ENCODE assay signal across 17 cellular contexts in genomic region chr2:63819256-63819655, GRCh38. TPM values are rescaled to one million over a fixed set of nuclear protein-coding genes. Genes with fewer than 3 reads are reported as not detected.
DNase-seq lines count a peak whose midpoint lies in the region; ATAC-seq and TF ChIP-seq lines count a peak whose summit lies in the region.
"Had no signal": no experiment of that assay in that cellular context is flagged by ENCODE, and none has a peak within 500 bp of the region (broad histone marks: within the 10 kb centered on the region; RNA-seq: fewer than 3 reads in every experiment).

No MANE protein-coding gene starts in this region.

- H3K36me3 ChIP-seq in right atrium auricular region (no peaks in the 10 kb centered on the region), gastrocnemius medialis (no peaks in the 10 kb centered on the region)
- H3K36me3 ChIP-seq: SJSA1 had no signal

- H3K4me3 ChIP-seq in right atrium auricular region (no peak overlapping the region), gastrocnemius medialis (no peak overlapping the region)
- H3K4me3 ChIP-seq: mucosa of descending colon, SJSA1 had no signal

- H3K27ac ChIP-seq in right atrium auricular region (peak overlapping the region; percentile 57 to 84), gastrocnemius medialis (peak overlapping the region; percentile 29 to 75 (median 62))
- H3K27ac ChIP-seq: 22Rv1 had no signal

- TF ChIP-seq CTCF in right atrium auricular region (IDR thresholded peaks at IDR 0.05) (no peak), gastrocnemius medialis (IDR thresholded peaks at IDR 0.05 in 4 of 5, conservative IDR thresholded peaks at IDR 0.05 in 1 of 5) (no peak)

- in situ Hi-C loops in gastrocnemius medialis (cut with MboI; ENCODE audit: low sequenced_read_pairs in 4 of 4), result no loop called here

- DNase-seq in DMS153 (lab: John Stamatoyannopoulos, UW) (peak; percentile 60), DMS153 treated with DMSO at 0.1 percent for 48 hours (lab: John Stamatoyannopoulos, UW; ENCODE audit: unreplicated experiment) (no peak), NCI-H510A treated with DMSO at 0.1 percent for 48 hours (lab: John Stamatoyannopoulos, UW) (peak; percentile 66), right atrium auricular region (ENCODE audit: low spot score) (no peak), gastrocnemius medialis (no peak), NCI-H1694 (lab: John Stamatoyannopoulos, UW) (no peak)
- no peak for DNase-seq in activated CD4-positive, alpha-beta T cell treated with anti-CD3 and anti-CD28 coated beads for 48 hours
- DNase-seq: activated CD4-positive, alpha-beta T cell treated with anti-CD3 and anti-CD28 coated beads for 36 hours; activated gamma-delta T cell treated with Interleukin-2 at 50 U/mL for 16 hours; dermis blood vessel endothelial cell; erythroblast; HFFc6; mucosa of descending colon; occipital lobe had no signal

- ATAC-seq in gastrocnemius medialis (no peak), GM21360 (IDR thresholded peaks at IDR 0.05; ENCODE audit: unreplicated experiment) (no peak)
- ATAC-seq: activated CD4-positive, alpha-beta T cell treated with anti-CD3 and anti-CD28 coated beads for 36 hours; mucosa of descending colon had no signal

- H3K4me1 ChIP-seq in right atrium auricular region (peaks cover 0 to 19% of the 10 kb centered on the region in 2 donors), gastrocnemius medialis (peaks cover 39 to 40% of the 10 kb centered on the region in 2 donors)

- no peaks in the 10 kb centered on the region for H3K9me3 ChIP-seq in right atrium auricular region
- H3K9me3 ChIP-seq in gastrocnemius medialis, result no peaks in the 10 kb centered on the region
- H3K9me3 ChIP-seq: mucosa of descending colon, SJSA1 had no signal

- H3K27me3 ChIP-seq in right atrium auricular region (no peaks in the 10 kb centered on the region), gastrocnemius medialis (no peaks in the 10 kb centered on the region)
- H3K27me3 ChIP-seq: SJSA1 had no signal

- no peak for TF ChIP-seq POLR2A in gastrocnemius medialis (IDR thresholded peaks at IDR 0.05)

- intact Hi-C loops in gastrocnemius medialis (cut with DNase I; ENCODE audit: low total_unique reads), result no loop called here

RNA-seq across cellular contexts. Expression of gene UGP2, which starts 22.4 kb away (rescaled TPM):
- total RNA-seq in right atrium auricular region, result 100 to 1,000 TPM; 204 to 209 TPM
- total RNA-seq in gastrocnemius medialis, result 100 to 1,000 TPM; 398 to 784 (median 580) TPM

Comparison
In these comparisons a context has a peak if more than half of its experiments do, and no peak if none do; other contexts are left out.
1. DNase-seq: peak in DMS153 (single experiment) and NCI-H510A treated with DMSO at 0.1 percent for 48 hours (single experiment); none in DMS153 treated with DMSO at 0.1 percent for 48 hours (single experiment), right atrium auricular region (single experiment), gastrocnemius medialis (0 of 2), activated CD4-positive, alpha-beta T cell treated with anti-CD3 and anti-CD28 coated beads for 48 hours (single experiment) and NCI-H1694 (single experiment).